In genomic region chr11:78886616-78887015, GRCh38 we compare ENCODE assay signal across 1 cellular context.
TF ChIP-seq lines count a peak whose summit lies in the region.

No MANE protein-coding gene starts in this region.

TF ChIP-seq in GM23338, 12 proteins besides CTCF, POLR2A, EP300 and RAD21 (continued from another document):
- TF ChIP-seq REST (IDR thresholded peaks at IDR 0.05; ENCODE audit: unreplicated experiment), result no peak
- TF ChIP-seq EZH2phosphoT487 (IDR thresholded peaks at IDR 0.05; ENCODE audit: unreplicated experiment), result no peak
- no peak for TF ChIP-seq ZNF114 (CRISPR knock-in tag; IDR thresholded peaks at IDR 0.05)
- no peak for TF ChIP-seq NANOG (IDR thresholded peaks at IDR 0.05; ENCODE audit: borderline replicate concordance)
- TF ChIP-seq ZNF462 (CRISPR knock-in tag; IDR thresholded peaks at IDR 0.05), result no peak
- no peak for TF ChIP-seq STAT1 (IDR thresholded peaks at IDR 0.05; ENCODE audit: unreplicated experiment)
